ENCODE assay signal across 1 cellular context in the genomic region with DNA sequence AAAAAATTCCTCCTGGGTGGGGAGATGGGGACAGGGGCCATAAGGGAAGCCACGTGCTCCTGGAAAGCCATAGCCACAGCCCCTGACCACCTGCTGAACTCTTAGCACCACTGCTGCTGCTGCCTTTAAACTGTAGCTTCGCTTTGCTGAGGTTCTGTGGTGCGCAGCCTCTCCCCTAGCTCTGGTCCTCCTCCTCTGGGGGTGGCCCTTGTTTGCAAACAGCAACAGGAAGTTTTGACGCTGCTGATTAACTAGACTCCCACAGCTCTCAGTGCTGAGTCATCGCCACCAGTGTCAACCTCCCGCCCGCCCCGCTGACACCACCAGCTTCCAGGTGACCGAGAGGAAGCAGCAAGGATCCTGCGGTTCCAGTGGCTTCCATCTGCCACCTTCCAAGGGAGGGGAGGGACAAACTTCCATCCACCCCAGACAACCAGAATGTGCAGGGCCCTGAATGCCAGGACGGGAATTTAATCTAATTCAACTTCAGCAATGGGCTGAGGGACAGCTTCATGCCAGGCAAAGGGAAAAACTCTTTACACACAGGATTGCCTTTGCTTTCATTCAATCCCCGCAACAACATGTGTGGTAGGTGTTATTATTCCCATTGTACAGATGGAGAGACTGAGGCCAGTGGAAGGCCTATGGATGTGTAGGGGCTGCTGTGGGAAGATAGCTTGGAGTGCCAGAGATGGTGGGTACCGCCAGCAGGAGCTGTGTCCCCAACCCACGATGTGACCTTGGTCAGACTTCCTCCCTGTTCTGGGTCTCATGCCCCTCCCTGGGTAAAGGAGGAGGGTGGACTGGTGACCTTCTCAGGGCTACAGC.
TF ChIP-seq lines count a peak whose summit lies in the region.

No MANE protein-coding gene starts in this region.

TF ChIP-seq in K562, 482 proteins besides CTCF, POLR2A, EP300 and RAD21 (continued from another document and continues in another):
- TF ChIP-seq, protein P1, sequence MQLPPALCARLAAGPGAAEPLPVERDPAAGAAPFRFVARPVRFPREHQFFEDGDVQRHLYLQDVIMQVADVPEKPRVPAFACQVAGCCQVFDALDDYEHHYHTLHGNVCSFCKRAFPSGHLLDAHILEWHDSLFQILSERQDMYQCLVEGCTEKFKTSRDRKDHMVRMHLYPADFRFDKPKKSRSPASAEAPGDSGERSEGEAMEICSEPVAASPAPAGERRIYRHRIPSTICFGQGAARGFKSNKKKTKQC (CRISPR knock-in tag; IDR thresholded peaks at IDR 0.05): peak; percentile 45
- TF ChIP-seq ZNF224 (CRISPR knock-in tag; IDR thresholded peaks at IDR 0.05) (no peak), MEF2D (tag; conservative IDR thresholded peaks at IDR 0.05; ENCODE audit: low read depth) (no peak), MTA3 (IDR thresholded peaks at IDR 0.05; ENCODE audit: borderline replicate concordance) (peak; percentile 69), FOXP1 (CRISPR knock-in tag; IDR thresholded peaks at IDR 0.05) (peak; percentile 97), EWSR1 (IDR thresholded peaks at IDR 0.05; ENCODE audit: borderline replicate concordance, low read depth, partially characterized antibody) (no peak), RBM39 (optimal IDR thresholded peaks at IDR 0.05; ENCODE audit: low read depth, low read length) (no peak), RCOR1 (IDR thresholded peaks at IDR 0.05; ENCODE audit: borderline replicate concordance in 1 of 2, low read depth in 2 of 2, low read length in 2 of 2) (peak in 1 of 2 experiments; percentile 75; a peak in 3 of 4 replicates), ZNF134 (CRISPR knock-in tag; conservative IDR thresholded peaks at IDR 0.05) (no peak), ZC3H8 (IDR thresholded peaks at IDR 0.05) (no peak), SMAD4 (CRISPR knock-in tag; conservative IDR thresholded peaks at IDR 0.05) (peak; percentile 87), ARNT (IDR thresholded peaks at IDR 0.05) (0 out of 4 replicates have a peak, but pooled peaks of 1 of the 2 experiments have one; percentile 30), CBX1 (IDR thresholded peaks at IDR 0.05; ENCODE audit: low read depth) (peak; percentile 74; the same call in 1 of the 2 replicates), SRSF9 (IDR thresholded peaks at IDR 0.05; ENCODE audit: borderline replicate concordance, low read depth, low read length) (no peak), ZNF140 (CRISPR knock-in tag; IDR thresholded peaks at IDR 0.05) (no peak), BRD9 (IDR thresholded peaks at IDR 0.05; ENCODE audit: low read depth, partially characterized antibody) (no peak), CCAR2 (IDR thresholded peaks at IDR 0.05; ENCODE audit: low read depth, low read length) (no peak), NR2C2 (CRISPR knock-in tag; IDR thresholded peaks at IDR 0.05) (no peak), NR2C2 (tag; IDR thresholded peaks at IDR 0.05) (peak; percentile 35; the same call in 1 of the 2 replicates), MAZ (CRISPR knock-in tag; conservative IDR thresholded peaks at IDR 0.05 in 1 of 2, IDR thresholded peaks at IDR 0.05 in 1 of 2) (peak; percentile 78 to 83), POLR2B (IDR thresholded peaks at IDR 0.05; ENCODE audit: low read depth, partially characterized antibody) (peak; percentile 76), CBFA2T2 (conservative IDR thresholded peaks at IDR 0.05) (peak; percentile 59), MED1 (CRISPR knock-in tag; IDR thresholded peaks at IDR 0.05; ENCODE audit: borderline replicate concordance) (no peak), RBM34 (IDR thresholded peaks at IDR 0.05; ENCODE audit: borderline replicate concordance, insufficient read depth, low read length) (no peak), FOXM1 (IDR thresholded peaks at IDR 0.05; ENCODE audit: low read depth) (0 out of 2 replicates have a peak, but pooled peaks have one; percentile 27), FOXM1 (CRISPR knock-in tag; IDR thresholded peaks at IDR 0.05; ENCODE audit: low read depth) (no peak), STAT5B (CRISPR knock-in tag; IDR thresholded peaks at IDR 0.05) (no peak), NELFE (IDR thresholded peaks at IDR 0.05; ENCODE audit: insufficient read depth, insufficient read length) (no peak), SRF (CRISPR knock-in tag; IDR thresholded peaks at IDR 0.05) (peak in 1 of 2 experiments; percentile 84; a peak in 2 of 4 replicates), PTBP1 (IDR thresholded peaks at IDR 0.05; ENCODE audit: low read depth, low read length) (no peak), RBFOX2 (IDR thresholded peaks at IDR 0.05; ENCODE audit: low read depth, low read length) (peak; percentile 75), HLTF (IDR thresholded peaks at IDR 0.05) (no peak), ZNF175 (CRISPR knock-in tag; IDR thresholded peaks at IDR 0.05; ENCODE audit: low read depth) (peak; percentile 59; the same call in 1 of the 2 replicates), KAT2B (IDR thresholded peaks at IDR 0.05; ENCODE audit: low read depth, low read length) (no peak)
- TF ChIP-seq, protein P2, sequence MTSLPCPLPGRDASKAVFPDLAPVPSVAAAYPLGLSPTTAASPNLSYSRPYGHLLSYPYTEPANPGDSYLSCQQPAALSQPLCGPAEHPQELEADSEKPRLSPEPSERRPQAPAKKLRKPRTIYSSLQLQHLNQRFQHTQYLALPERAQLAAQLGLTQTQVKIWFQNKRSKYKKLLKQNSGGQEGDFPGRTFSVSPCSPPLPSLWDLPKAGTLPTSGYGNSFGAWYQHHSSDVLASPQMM (CRISPR knock-in tag; IDR thresholded peaks at IDR 0.05): no peak
- TF ChIP-seq, protein P3, sequence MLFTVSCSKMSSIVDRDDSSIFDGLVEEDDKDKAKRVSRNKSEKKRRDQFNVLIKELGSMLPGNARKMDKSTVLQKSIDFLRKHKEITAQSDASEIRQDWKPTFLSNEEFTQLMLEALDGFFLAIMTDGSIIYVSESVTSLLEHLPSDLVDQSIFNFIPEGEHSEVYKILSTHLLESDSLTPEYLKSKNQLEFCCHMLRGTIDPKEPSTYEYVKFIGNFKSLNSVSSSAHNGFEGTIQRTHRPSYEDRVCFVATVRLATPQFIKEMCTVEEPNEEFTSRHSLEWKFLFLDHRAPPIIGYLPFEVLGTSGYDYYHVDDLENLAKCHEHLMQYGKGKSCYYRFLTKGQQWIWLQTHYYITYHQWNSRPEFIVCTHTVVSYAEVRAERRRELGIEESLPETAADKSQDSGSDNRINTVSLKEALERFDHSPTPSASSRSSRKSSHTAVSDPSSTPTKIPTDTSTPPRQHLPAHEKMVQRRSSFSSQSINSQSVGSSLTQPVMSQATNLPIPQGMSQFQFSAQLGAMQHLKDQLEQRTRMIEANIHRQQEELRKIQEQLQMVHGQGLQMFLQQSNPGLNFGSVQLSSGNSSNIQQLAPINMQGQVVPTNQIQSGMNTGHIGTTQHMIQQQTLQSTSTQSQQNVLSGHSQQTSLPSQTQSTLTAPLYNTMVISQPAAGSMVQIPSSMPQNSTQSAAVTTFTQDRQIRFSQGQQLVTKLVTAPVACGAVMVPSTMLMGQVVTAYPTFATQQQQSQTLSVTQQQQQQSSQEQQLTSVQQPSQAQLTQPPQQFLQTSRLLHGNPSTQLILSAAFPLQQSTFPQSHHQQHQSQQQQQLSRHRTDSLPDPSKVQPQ (CRISPR knock-in tag; IDR thresholded peaks at IDR 0.05; ENCODE audit: borderline replicate concordance): no peak
- TF ChIP-seq, protein P4, sequence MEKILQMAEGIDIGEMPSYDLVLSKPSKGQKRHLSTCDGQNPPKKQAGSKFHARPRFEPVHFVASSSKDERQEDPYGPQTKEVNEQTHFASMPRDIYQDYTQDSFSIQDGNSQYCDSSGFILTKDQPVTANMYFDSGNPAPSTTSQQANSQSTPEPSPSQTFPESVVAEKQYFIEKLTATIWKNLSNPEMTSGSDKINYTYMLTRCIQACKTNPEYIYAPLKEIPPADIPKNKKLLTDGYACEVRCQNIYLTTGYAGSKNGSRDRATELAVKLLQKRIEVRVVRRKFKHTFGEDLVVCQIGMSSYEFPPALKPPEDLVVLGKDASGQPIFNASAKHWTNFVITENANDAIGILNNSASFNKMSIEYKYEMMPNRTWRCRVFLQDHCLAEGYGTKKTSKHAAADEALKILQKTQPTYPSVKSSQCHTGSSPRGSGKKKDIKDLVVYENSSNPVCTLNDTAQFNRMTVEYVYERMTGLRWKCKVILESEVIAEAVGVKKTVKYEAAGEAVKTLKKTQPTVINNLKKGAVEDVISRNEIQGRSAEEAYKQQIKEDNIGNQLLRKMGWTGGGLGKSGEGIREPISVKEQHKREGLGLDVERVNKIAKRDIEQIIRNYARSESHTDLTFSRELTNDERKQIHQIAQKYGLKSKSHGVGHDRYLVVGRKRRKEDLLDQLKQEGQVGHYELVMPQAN (IDR thresholded peaks at IDR 0.05; ENCODE audit: borderline replicate concordance): 0 out of 2 replicates have a peak, but pooled peaks have one; percentile 6
- TF ChIP-seq, protein P5, sequence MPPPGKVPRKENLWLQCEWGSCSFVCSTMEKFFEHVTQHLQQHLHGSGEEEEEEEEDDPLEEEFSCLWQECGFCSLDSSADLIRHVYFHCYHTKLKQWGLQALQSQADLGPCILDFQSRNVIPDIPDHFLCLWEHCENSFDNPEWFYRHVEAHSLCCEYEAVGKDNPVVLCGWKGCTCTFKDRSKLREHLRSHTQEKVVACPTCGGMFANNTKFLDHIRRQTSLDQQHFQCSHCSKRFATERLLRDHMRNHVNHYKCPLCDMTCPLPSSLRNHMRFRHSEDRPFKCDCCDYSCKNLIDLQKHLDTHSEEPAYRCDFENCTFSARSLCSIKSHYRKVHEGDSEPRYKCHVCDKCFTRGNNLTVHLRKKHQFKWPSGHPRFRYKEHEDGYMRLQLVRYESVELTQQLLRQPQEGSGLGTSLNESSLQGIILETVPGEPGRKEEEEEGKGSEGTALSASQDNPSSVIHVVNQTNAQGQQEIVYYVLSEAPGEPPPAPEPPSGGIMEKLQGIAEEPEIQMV (tag; conservative IDR thresholded peaks at IDR 0.05; ENCODE audit: low read depth): no peak
- TF ChIP-seq, protein P6, sequence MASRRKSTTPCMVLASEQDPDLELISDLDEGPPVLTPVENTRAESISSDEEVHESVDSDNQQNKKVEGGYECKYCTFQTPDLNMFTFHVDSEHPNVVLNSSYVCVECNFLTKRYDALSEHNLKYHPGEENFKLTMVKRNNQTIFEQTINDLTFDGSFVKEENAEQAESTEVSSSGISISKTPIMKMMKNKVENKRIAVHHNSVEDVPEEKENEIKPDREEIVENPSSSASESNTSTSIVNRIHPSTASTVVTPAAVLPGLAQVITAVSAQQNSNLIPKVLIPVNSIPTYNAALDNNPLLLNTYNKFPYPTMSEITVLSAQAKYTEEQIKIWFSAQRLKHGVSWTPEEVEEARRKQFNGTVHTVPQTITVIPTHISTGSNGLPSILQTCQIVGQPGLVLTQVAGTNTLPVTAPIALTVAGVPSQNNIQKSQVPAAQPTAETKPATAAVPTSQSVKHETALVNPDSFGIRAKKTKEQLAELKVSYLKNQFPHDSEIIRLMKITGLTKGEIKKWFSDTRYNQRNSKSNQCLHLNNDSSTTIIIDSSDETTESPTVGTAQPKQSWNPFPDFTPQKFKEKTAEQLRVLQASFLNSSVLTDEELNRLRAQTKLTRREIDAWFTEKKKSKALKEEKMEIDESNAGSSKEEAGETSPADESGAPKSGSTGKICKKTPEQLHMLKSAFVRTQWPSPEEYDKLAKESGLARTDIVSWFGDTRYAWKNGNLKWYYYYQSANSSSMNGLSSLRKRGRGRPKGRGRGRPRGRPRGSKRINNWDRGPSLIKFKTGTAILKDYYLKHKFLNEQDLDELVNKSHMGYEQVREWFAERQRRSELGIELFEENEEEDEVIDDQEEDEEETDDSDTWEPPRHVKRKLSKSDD (conservative IDR thresholded peaks at IDR 0.05; ENCODE audit: low read length): no peak
- TF ChIP-seq, protein P7, sequence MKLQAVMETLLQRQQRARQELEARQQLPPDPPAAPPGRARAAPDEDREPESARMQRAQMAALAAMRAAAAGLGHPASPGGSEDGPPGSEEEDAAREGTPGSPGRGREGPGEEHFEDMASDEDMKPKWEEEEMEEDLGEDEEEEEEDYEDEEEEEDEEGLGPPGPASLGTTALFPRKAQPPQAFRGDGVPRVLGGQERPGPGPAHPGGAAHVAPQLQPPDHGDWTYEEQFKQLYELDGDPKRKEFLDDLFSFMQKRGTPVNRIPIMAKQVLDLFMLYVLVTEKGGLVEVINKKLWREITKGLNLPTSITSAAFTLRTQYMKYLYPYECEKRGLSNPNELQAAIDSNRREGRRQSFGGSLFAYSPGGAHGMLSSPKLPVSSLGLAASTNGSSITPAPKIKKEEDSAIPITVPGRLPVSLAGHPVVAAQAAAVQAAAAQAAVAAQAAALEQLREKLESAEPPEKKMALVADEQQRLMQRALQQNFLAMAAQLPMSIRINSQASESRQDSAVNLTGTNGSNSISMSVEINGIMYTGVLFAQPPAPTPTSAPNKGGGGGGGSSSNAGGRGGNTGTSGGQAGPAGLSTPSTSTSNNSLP (IDR thresholded peaks at IDR 0.05; ENCODE audit: borderline replicate concordance, low read depth, low read length): peak; percentile 7; the same call in 1 of the 2 replicates
- TF ChIP-seq, protein P8, sequence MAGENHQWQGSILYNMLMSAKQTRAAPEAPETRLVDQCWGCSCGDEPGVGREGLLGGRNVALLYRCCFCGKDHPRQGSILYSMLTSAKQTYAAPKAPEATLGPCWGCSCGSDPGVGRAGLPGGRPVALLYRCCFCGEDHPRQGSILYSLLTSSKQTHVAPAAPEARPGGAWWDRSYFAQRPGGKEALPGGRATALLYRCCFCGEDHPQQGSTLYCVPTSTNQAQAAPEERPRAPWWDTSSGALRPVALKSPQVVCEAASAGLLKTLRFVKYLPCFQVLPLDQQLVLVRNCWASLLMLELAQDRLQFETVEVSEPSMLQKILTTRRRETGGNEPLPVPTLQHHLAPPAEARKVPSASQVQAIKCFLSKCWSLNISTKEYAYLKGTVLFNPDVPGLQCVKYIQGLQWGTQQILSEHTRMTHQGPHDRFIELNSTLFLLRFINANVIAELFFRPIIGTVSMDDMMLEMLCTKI (IDR thresholded peaks at IDR 0.05; ENCODE audit: partially characterized antibody): no peak
- TF ChIP-seq, protein P9, sequence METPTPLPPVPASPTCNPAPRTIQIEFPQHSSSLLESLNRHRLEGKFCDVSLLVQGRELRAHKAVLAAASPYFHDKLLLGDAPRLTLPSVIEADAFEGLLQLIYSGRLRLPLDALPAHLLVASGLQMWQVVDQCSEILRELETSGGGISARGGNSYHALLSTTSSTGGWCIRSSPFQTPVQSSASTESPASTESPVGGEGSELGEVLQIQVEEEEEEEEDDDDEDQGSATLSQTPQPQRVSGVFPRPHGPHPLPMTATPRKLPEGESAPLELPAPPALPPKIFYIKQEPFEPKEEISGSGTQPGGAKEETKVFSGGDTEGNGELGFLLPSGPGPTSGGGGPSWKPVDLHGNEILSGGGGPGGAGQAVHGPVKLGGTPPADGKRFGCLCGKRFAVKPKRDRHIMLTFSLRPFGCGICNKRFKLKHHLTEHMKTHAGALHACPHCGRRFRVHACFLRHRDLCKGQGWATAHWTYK (CRISPR knock-in tag; IDR thresholded peaks at IDR 0.05): 0 out of 2 replicates have a peak, but pooled peaks have one; percentile 7
- TF ChIP-seq, protein P10, sequence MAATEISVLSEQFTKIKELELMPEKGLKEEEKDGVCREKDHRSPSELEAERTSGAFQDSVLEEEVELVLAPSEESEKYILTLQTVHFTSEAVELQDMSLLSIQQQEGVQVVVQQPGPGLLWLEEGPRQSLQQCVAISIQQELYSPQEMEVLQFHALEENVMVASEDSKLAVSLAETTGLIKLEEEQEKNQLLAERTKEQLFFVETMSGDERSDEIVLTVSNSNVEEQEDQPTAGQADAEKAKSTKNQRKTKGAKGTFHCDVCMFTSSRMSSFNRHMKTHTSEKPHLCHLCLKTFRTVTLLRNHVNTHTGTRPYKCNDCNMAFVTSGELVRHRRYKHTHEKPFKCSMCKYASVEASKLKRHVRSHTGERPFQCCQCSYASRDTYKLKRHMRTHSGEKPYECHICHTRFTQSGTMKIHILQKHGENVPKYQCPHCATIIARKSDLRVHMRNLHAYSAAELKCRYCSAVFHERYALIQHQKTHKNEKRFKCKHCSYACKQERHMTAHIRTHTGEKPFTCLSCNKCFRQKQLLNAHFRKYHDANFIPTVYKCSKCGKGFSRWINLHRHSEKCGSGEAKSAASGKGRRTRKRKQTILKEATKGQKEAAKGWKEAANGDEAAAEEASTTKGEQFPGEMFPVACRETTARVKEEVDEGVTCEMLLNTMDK (IDR thresholded peaks at IDR 0.05; ENCODE audit: borderline replicate concordance, insufficient read depth, low read depth, low read length, poor library complexity, severe bottlenecking): no peak
